In the genomic region with DNA sequence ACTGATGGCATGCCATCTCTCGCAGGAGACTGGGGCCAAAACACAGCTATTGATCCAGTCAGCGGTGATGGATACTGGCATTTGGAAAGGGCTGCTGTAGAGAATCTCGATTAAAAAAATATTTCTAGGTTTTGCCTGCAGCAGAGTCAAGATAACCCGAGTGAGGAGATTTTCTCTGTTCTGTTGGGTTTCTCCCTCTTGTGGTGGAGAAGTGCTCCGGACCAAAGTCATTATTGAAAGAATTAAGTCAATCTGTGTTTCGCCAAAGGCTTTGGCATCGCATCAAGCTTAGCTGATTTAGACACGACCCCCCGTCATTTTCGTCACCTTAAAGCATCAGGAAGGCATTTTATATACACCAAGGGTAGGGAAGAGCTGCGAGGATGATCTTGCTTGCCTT, we compare ENCODE assay signal across 21 cellular contexts.
DNase-seq lines count a peak whose midpoint lies in the region; ATAC-seq and TF ChIP-seq lines count a peak whose summit lies in the region.
"Had no signal": no experiment of that assay in that cellular context is flagged by ENCODE, and none has a peak within 500 bp of the region (broad histone marks: within the 10 kb centered on the region; RNA-seq: fewer than 3 reads in every experiment).

No MANE protein-coding gene starts in this region.

- BruUV-seq in Caco-2 (replicated peaks; lab: Mats Ljungman, UMichigan) (no TSS peak), mammary epithelial cell (replicated peaks; lab: Mats Ljungman, UMichigan) (no TSS peak)

- H2BK120ac ChIP-seq in mesendoderm (ENCODE audit: low read depth, low read length) = no peak overlapping the region

- peak overlapping the region; percentile 43 for H2AFZ ChIP-seq in mammary epithelial cell (ENCODE audit: low read depth, low read length)

- no peak overlapping the region for H2BK5ac ChIP-seq in mesendoderm (ENCODE audit: low read length)

- H3K4me3 Mint-ChIP-seq in Caco-2 (ENCODE audit: unreplicated experiment) = no peak overlapping the region
- H3K4me3 Mint-ChIP-seq: activated CD8-positive, alpha-beta memory T cell treated with anti-CD3 and anti-CD28 coated beads, Interleukin-2, amount 10 ng/mL, durations not matched to agents 7 days and 5 days; central memory CD8-positive, alpha-beta T cell had no signal

- H3K27me3 Mint-ChIP-seq in Caco-2 (ENCODE audit: insufficient read depth, unreplicated experiment) = peaks cover 3% of the 10 kb centered on the region
- H3K27me3 Mint-ChIP-seq: activated CD8-positive, alpha-beta memory T cell treated with anti-CD3 and anti-CD28 coated beads, Interleukin-2, amount 10 ng/mL, durations not matched to agents 7 days and 5 days; central memory CD8-positive, alpha-beta T cell had no signal

- no peak overlapping the region for H3K4me3 ChIP-seq in Caco-2 (ENCODE audit: low read depth, low read length)
- H3K4me3 ChIP-seq in mammary epithelial cell (replicated peaks in 1 of 3; ENCODE audit: insufficient read depth in 1 of 3, low read depth in 2 of 3, low read length in 3 of 3) = no peak overlapping the region
- H3K4me3 ChIP-seq in mesendoderm (ENCODE audit: low read length) = no peak overlapping the region
- H3K4me3 ChIP-seq in body of pancreas = no peak overlapping the region
- H3K4me3 ChIP-seq: adrenal gland, gastrocnemius medialis, HAP-1, left lung, pancreas, SJSA1 had no signal

- TF ChIP-seq POLR2A in body of pancreas (IDR thresholded peaks at IDR 0.05) = no peak

- H2AK5ac ChIP-seq in mesendoderm (ENCODE audit: low read length) = no peak overlapping the region

- intact Hi-C loops in Caco-2 (cut with micrococcal nuclease; ENCODE audit: unreplicated experiment) (loop anchor here (2.0 kb wide), 1 partner anchor 92 kb away; no protein-coding TSS in a partner anchor), mammary epithelial cell (cut with micrococcal nuclease) (loop anchor here (2.0 to 5.0 kb wide), 2 partner anchors 98 to 164 kb away; a partner anchor contains a TSS), body of pancreas (cut with DNase I) (no loop called here)

- no peaks in the 10 kb centered on the region for H3K4me1 ChIP-seq in Caco-2
- H3K4me1 ChIP-seq in mammary epithelial cell (ENCODE audit: insufficient read depth, low read length) = peaks cover 5% of the 10 kb centered on the region
- H3K4me1 ChIP-seq in mesendoderm (ENCODE audit: control insufficient read depth, low read depth, low read length) = no peaks in the 10 kb centered on the region
- H3K4me1 ChIP-seq in body of pancreas = no peaks in the 10 kb centered on the region
- H3K4me1 ChIP-seq: adrenal gland, gastrocnemius medialis, HAP-1, left lung, pancreas, SJSA1 had no signal

- no peaks in the 10 kb centered on the region for H3K27me3 ChIP-seq in Caco-2 (replicated peaks; ENCODE audit: control insufficient read depth, insufficient read depth, low read length)
- H3K27me3 ChIP-seq in mammary epithelial cell (ENCODE audit: insufficient read depth, low read length) = no peaks in the 10 kb centered on the region
- H3K27me3 ChIP-seq in mesendoderm (ENCODE audit: insufficient read depth, low read length, poor library complexity) = no peaks in the 10 kb centered on the region
- H3K27me3 ChIP-seq in body of pancreas = no peaks in the 10 kb centered on the region
- H3K27me3 ChIP-seq: adrenal gland, gastrocnemius medialis, left lung, pancreas, SJSA1 had no signal

- no peaks in the 10 kb centered on the region for H3K36me3 Mint-ChIP-seq in Caco-2 (ENCODE audit: insufficient read depth, unreplicated experiment)
- H3K36me3 Mint-ChIP-seq: activated CD8-positive, alpha-beta memory T cell treated with anti-CD3 and anti-CD28 coated beads, Interleukin-2, amount 10 ng/mL, durations not matched to agents 7 days and 5 days had no signal

- H3K79me1 ChIP-seq in mesendoderm (ENCODE audit: low read length) = no peaks in the 10 kb centered on the region

- no peak overlapping the region for H3K27ac Mint-ChIP-seq in Caco-2 (ENCODE audit: unreplicated experiment)
- H3K27ac Mint-ChIP-seq: activated CD8-positive, alpha-beta memory T cell treated with anti-CD3 and anti-CD28 coated beads, Interleukin-2, amount 10 ng/mL, durations not matched to agents 7 days and 5 days had no signal

- H4K8ac ChIP-seq in mesendoderm (ENCODE audit: low read depth, low read length) = no peak overlapping the region

- no peaks in the 10 kb centered on the region for H4K20me1 ChIP-seq in mammary epithelial cell (ENCODE audit: insufficient read depth, low read length)

- no peak overlapping the region for H4K5ac ChIP-seq in mesendoderm (ENCODE audit: low read length)

- dilution Hi-C loops in mammary epithelial cell (cut with HindIII; ENCODE audit: low sequenced_read_pairs) = no loop called here

- peaks cover 6% of the 10 kb centered on the region for H3K9me3 Mint-ChIP-seq in Caco-2 (ENCODE audit: unreplicated experiment)

- ATAC-seq in body of pancreas (no peak), HG03442 (IDR thresholded peaks at IDR 0.05; ENCODE audit: unreplicated experiment) (no peak), HG03135 (IDR thresholded peaks at IDR 0.05; ENCODE audit: unreplicated experiment) (no peak), HG02610 (IDR thresholded peaks at IDR 0.05; ENCODE audit: unreplicated experiment) (no peak)
- ATAC-seq: activated CD8-positive, alpha-beta memory T cell treated with anti-CD3 and anti-CD28 coated beads, Interleukin-2, amount 10 ng/mL, durations not matched to agents 7 days and 5 days; gastrocnemius medialis; left lung; pancreas had no signal

- no peak overlapping the region for H2BK15ac ChIP-seq in mesendoderm (replicated peaks; ENCODE audit: low read depth)

- POLR2A ChIA-PET in Caco-2 (lab: Charles Lee) = no interaction called here

- H3K4me1 Mint-ChIP-seq in Caco-2 (ENCODE audit: low read depth, unreplicated experiment) = peaks cover 6% of the 10 kb centered on the region
- H3K4me1 Mint-ChIP-seq: activated CD8-positive, alpha-beta memory T cell treated with anti-CD3 and anti-CD28 coated beads, Interleukin-2, amount 10 ng/mL, durations not matched to agents 7 days and 5 days; central memory CD8-positive, alpha-beta T cell had no signal

- in situ Hi-C loops in mammary epithelial cell (cut with MboI; ENCODE audit: low sequenced_read_pairs in 2 of 2) = no loop called here

- H3K4me2 ChIP-seq in mammary epithelial cell (ENCODE audit: insufficient read depth, low read depth, low read length) (no peak overlapping the region), mesendoderm (ENCODE audit: low read length) (no peak overlapping the region)

- H3K23ac ChIP-seq in mesendoderm (ENCODE audit: low read length) = no peak overlapping the region

- TF ChIP-seq CTCF in Caco-2 (IDR thresholded peaks at IDR 0.05; ENCODE audit: insufficient read depth in 1 of 2, low read depth in 1 of 2, low read length in 1 of 2, severe bottlenecking in 1 of 2, unreplicated experiment in 1 of 2) (peak; percentile 32 to 58), LNCAP (IDR thresholded peaks at IDR 0.05) (0 out of 2 replicates have a peak, but pooled peaks have one; percentile 27), mammary epithelial cell (conservative IDR thresholded peaks at IDR 0.05 in 1 of 2, IDR thresholded peaks at IDR 0.05 in 1 of 2; ENCODE audit: extremely low read depth in 1 of 2, insufficient read depth in 1 of 2, low read depth in 1 of 2, low read length in 2 of 2) (peak; percentile 20 to 54), body of pancreas (IDR thresholded peaks at IDR 0.05) (no peak)

- no peak overlapping the region for H3K56ac ChIP-seq in mesendoderm (ENCODE audit: low read length)

- H3K27ac ChIP-seq in mammary epithelial cell (ENCODE audit: insufficient read depth, low read depth, low read length) (no peak overlapping the region), mesendoderm (ENCODE audit: low read depth, low read length) (no peak overlapping the region), body of pancreas (no peak overlapping the region)
- H3K27ac ChIP-seq: adrenal gland, gastrocnemius medialis, left lung, pancreas, SJSA1 had no signal

- CTCF ChIA-PET in Caco-2 (lab: Charles Lee) (no interaction called here), mammary epithelial cell (lab: Charles Lee; ENCODE audit: low non-redundant PET) (no interaction called here)

- no peaks in the 10 kb centered on the region for H3K36me3 ChIP-seq in Caco-2 (ENCODE audit: control insufficient read depth, insufficient read depth, low read length)
- no peaks in the 10 kb centered on the region for H3K36me3 ChIP-seq in mammary epithelial cell (ENCODE audit: insufficient read depth, low read length)
- H3K36me3 ChIP-seq in mesendoderm (ENCODE audit: control insufficient read depth, insufficient read depth, low read length) = no peaks in the 10 kb centered on the region
- H3K36me3 ChIP-seq in body of pancreas (replicated peaks in 1 of 2; ENCODE audit: insufficient read depth in 1 of 2, low read depth in 2 of 2) = no peaks in the 10 kb centered on the region
- H3K36me3 ChIP-seq: adrenal gland, gastrocnemius medialis, HAP-1, left lung, pancreas, SJSA1 had no signal

- H3K18ac ChIP-seq in mesendoderm (ENCODE audit: low read length) = no peak overlapping the region

- no peaks in the 10 kb centered on the region for H3K9me3 ChIP-seq in Caco-2
- no peaks in the 10 kb centered on the region for H3K9me3 ChIP-seq in mammary epithelial cell (replicated peaks; ENCODE audit: insufficient read depth, low read length)
- H3K9me3 ChIP-seq in body of pancreas = no peaks in the 10 kb centered on the region
- H3K9me3 ChIP-seq: adrenal gland, gastrocnemius medialis, HAP-1, left lung, pancreas had no signal

- peak in 1 of 2 experiments; percentile 14 for DNase-seq in Caco-2
- DNase-seq in mammary epithelial cell = peak; percentile 5
- DNase-seq in mesendoderm = peak; percentile 30
- DNase-seq in body of pancreas = no peak
- DNase-seq: activated CD8-positive, alpha-beta memory T cell treated with anti-CD3 and anti-CD28 coated beads, Interleukin-2, amount 10 ng/mL, durations not matched to agents 7 days and 5 days; activated effector memory CD4-positive, alpha-beta T cell treated with anti-CD3 and anti-CD28 coated beads, Interleukin-2, amount 50 U/mL, for 16 hours; adrenal gland; Calu3; gastrocnemius medialis; left lung; NCI-H1436 treated with DMSO at 0.1 percent for 48 hours; NCI-H446 treated with DMSO at 0.1 percent for 48 hours; pancreas; T-helper 9 cell had no signal

- WGBS in mammary epithelial cell (ENCODE audit: low coverage, missing lambda C conversion rate) = 9% methylated on average over 11 of the region's 11 CpGs
- WGBS in mesendoderm (ENCODE audit: extremely low coverage, insufficient coverage, low lambda C conversion rate) = no CpG with 5 or more reads among the region's 11 CpGs
- 27 to 35% methylated on average over 11 of the region's 11 CpGs for WGBS in body of pancreas, 2 donors

- H3K4ac ChIP-seq in mesendoderm (ENCODE audit: low read depth, low read length) = no peak overlapping the region

- no peaks in the 10 kb centered on the region for H3K79me2 ChIP-seq in mammary epithelial cell (ENCODE audit: insufficient read depth, low read length)
- no peaks in the 10 kb centered on the region for H3K79me2 ChIP-seq in mesendoderm (ENCODE audit: control insufficient read depth, insufficient read depth, low read length)

- H3K9ac ChIP-seq in mammary epithelial cell (ENCODE audit: insufficient read depth, low read length) (no peak overlapping the region), mesendoderm (ENCODE audit: low read length) (no peak overlapping the region)

Comparison
In these comparisons a context has a peak if more than half of its experiments do, and no peak if none do; other contexts are left out.
1. DNase-seq: peak in mammary epithelial cell (single experiment) and mesendoderm (single experiment); none in body of pancreas (0 of 4).
2. CTCF ChIP-seq: peak in Caco-2 (2 of 2), LNCAP (single experiment) and mammary epithelial cell (2 of 2); none in body of pancreas (0 of 7).